Comparison of ENCODE assay signal across 10 cellular contexts in genomic region chr9:129624168-129624759, GRCh38. TPM values are rescaled to one million over a fixed set of nuclear protein-coding genes. Genes with fewer than 3 reads are reported as not detected.
A peak's percentile ranks its signal among the peaks of the same experiment; 100 is the strongest.
DNase-seq lines count a peak whose midpoint lies in the region; ATAC-seq and TF ChIP-seq lines count a peak whose summit lies in the region.
"Had no signal": no experiment of that assay in that cellular context is flagged by ENCODE, and none has a peak within 500 bp of the region (broad histone marks: within the 10 kb centered on the region; RNA-seq: fewer than 3 reads in every experiment).

No MANE protein-coding gene starts in this region.

- H3K27ac ChIP-seq in CD8-positive, alpha-beta memory T cell (ENCODE audit: low read depth, low read length) = no peak overlapping the region
- no peak overlapping the region for H3K27ac ChIP-seq in SJCRH30
- H3K27ac ChIP-seq: SJSA1 had no signal

- H3K27me3 ChIP-seq in CD8-positive, alpha-beta memory T cell (ENCODE audit: insufficient read depth, low read length, poor library complexity, severe bottlenecking) = peaks cover 24% of the 10 kb centered on the region
- peaks cover 19% of the 10 kb centered on the region for H3K27me3 ChIP-seq in SJCRH30
- H3K27me3 ChIP-seq: SJSA1 had no signal

- DNase-seq in CD8-positive, alpha-beta memory T cell = peak; percentile 53 to 77 (median 58)
- DNase-seq in HT1080 (ENCODE audit: low read depth) = peak; percentile 51
- peak; percentile 72 to 84 for DNase-seq in SJCRH30
- peak; percentile 44 for DNase-seq in activated gamma-delta T cell treated with anti-CD3 and anti-CD28 coated beads, Interleukin-2, amount 50 U/mL, for 16 hours (ENCODE audit: low read depth)
- peak; percentile 89 for DNase-seq in glutamatergic neuron
- DNase-seq in stimulated activated CD4-positive, alpha-beta T cell treated with anti-CD3 and anti-CD28 coated beads, Interleukin-12 subunit alpha, Interleukin-12 subunit beta, amount 100 ng/mL, for 4 hours = peak; percentile 72

- no peaks in the 10 kb centered on the region for H3K9me3 Mint-ChIP-seq in CD8-positive, alpha-beta memory T cell
- peaks cover 17% of the 10 kb centered on the region for H3K9me3 Mint-ChIP-seq in glutamatergic neuron (ENCODE audit: unreplicated experiment)

- no peak for ATAC-seq in GM21576 (IDR thresholded peaks at IDR 0.05; ENCODE audit: unreplicated experiment)
- ATAC-seq in HG02938 (IDR thresholded peaks at IDR 0.05; ENCODE audit: unreplicated experiment) = no peak

- no peaks in the 10 kb centered on the region for H3K9me3 ChIP-seq in CD8-positive, alpha-beta memory T cell (ENCODE audit: low read length)
- no peaks in the 10 kb centered on the region for H3K9me3 ChIP-seq in SJCRH30 (replicated peaks)
- H3K9me3 ChIP-seq: SJSA1 had no signal

- peaks cover 55% of the 10 kb centered on the region for H3K4me1 ChIP-seq in CD8-positive, alpha-beta memory T cell (ENCODE audit: insufficient read depth, low read length)
- H3K4me1 ChIP-seq in SJCRH30 = peaks cover 18% of the 10 kb centered on the region

- H3K27ac Mint-ChIP-seq in CD8-positive, alpha-beta memory T cell = peak overlapping the region; percentile 71 to 99 (median 92)
- H3K27ac Mint-ChIP-seq in glutamatergic neuron (ENCODE audit: unreplicated experiment) = peak overlapping the region; percentile 76

- H3K4me3 ChIP-seq in CD8-positive, alpha-beta memory T cell (ENCODE audit: low read length) = no peak overlapping the region
- no peak overlapping the region for H3K4me3 ChIP-seq in SJCRH30
- H3K4me3 ChIP-seq: SJSA1 had no signal

- H3K36me3 Mint-ChIP-seq in CD8-positive, alpha-beta memory T cell = peaks cover 0 to 21% (median 0%) of the 10 kb centered on the region in 3 donors
- no peaks in the 10 kb centered on the region for H3K36me3 Mint-ChIP-seq in glutamatergic neuron (ENCODE audit: unreplicated experiment)

- no peaks in the 10 kb centered on the region for H3K36me3 ChIP-seq in CD8-positive, alpha-beta memory T cell (ENCODE audit: insufficient read depth, low read length)
- H3K36me3 ChIP-seq in SJCRH30 = no peaks in the 10 kb centered on the region

- peaks cover 39 to 54% (median 51%) of the 10 kb centered on the region in 3 donors for H3K4me1 Mint-ChIP-seq in CD8-positive, alpha-beta memory T cell
- peaks cover 38% of the 10 kb centered on the region for H3K4me1 Mint-ChIP-seq in glutamatergic neuron (ENCODE audit: low read depth, unreplicated experiment)

- H3K4me3 Mint-ChIP-seq in CD8-positive, alpha-beta memory T cell = peak overlapping the region; percentile 69 to 92 (median 78)
- H3K4me3 Mint-ChIP-seq in glutamatergic neuron (ENCODE audit: unreplicated experiment) = peak overlapping the region; percentile 46

- POLR2A ChIA-PET in CD8-positive, alpha-beta memory T cell (lab: Charles Lee) = interaction anchor here (0.6 to 2.3 kb wide), 7 partner anchors 13 to 1561 kb away, joined by 3 to 14 read pairs (median 5); partner anchors contain the start of gene IER5L

- CTCF ChIA-PET in CD8-positive, alpha-beta memory T cell (lab: Charles Lee) = interaction anchor here (0.5 to 9.9 kb wide), 23 partner anchors 8 to 509 kb away, joined by 3 to 75 read pairs (median 5); partner anchors contain the start of genes ASB6 and IER5L

- peaks cover 16 to 21% of the 10 kb centered on the region in 2 donors for H3K27me3 Mint-ChIP-seq in CD8-positive, alpha-beta memory T cell
- H3K27me3 Mint-ChIP-seq in glutamatergic neuron (ENCODE audit: unreplicated experiment) = peaks cover 15% of the 10 kb centered on the region

- TF ChIP-seq CTCF in glutamatergic neuron (IDR thresholded peaks at IDR 0.05; ENCODE audit: partially characterized antibody, unreplicated experiment) = peak; percentile 88

RNA-seq across cellular contexts. Expression of gene NTMT1, which starts 1.7 kb away (rescaled TPM):
- total RNA-seq in CD8-positive, alpha-beta memory T cell = 10 to 100 TPM; 65.5 to 68.9 TPM
- 48.6 TPM for polyA plus RNA-seq in CD8-positive, alpha-beta memory T cell
- total RNA-seq in HT1080 (2014; rRNA removed; shearing (Covaris generic)) = 65.9 and 66.4 TPM in 2 replicates
- polyA plus RNA-seq in HT1080 (2015; cell fraction: cytosol; rRNA removed) = 55.8 and 77.9 TPM in 2 replicates
- polyA plus RNA-seq in HT1080 (2015; cell fraction: nucleus; rRNA removed) = 36.7 and 44.6 TPM in 2 replicates
- 47.8 and 48.5 TPM in 2 replicates for total RNA-seq in SJCRH30 (2014; rRNA removed; shearing (Covaris generic))
- total RNA-seq in glutamatergic neuron (ENCODE audit: unreplicated experiment) = 62.6 TPM

RNA-seq across cellular contexts. Expression of gene C9orf50, which starts 3.4 kb away (rescaled TPM):
- not detected for total RNA-seq in CD8-positive, alpha-beta memory T cell
- not detected for polyA plus RNA-seq in CD8-positive, alpha-beta memory T cell
- total RNA-seq in HT1080 (2014; rRNA removed; shearing (Covaris generic)) = not detected in 2 replicates
- not detected in 2 replicates for polyA plus RNA-seq in HT1080 (2015; cell fraction: cytosol; rRNA removed)
- 0.19 TPM in 1 of 2 replicates, not detected in the other for polyA plus RNA-seq in HT1080 (2015; cell fraction: nucleus; rRNA removed)
- not detected in 2 replicates for total RNA-seq in SJCRH30 (2014; rRNA removed; shearing (Covaris generic))
- total RNA-seq in glutamatergic neuron (ENCODE audit: unreplicated experiment) = 0.56 TPM
- total RNA-seq: SJSA1, subcutaneous adipose tissue had no signal

RNA-seq across cellular contexts. Expression of gene ASB6, which starts 17.7 kb away (rescaled TPM):
- total RNA-seq in CD8-positive, alpha-beta memory T cell = 10 to 100 TPM; 28.0 to 28.3 TPM
- polyA plus RNA-seq in CD8-positive, alpha-beta memory T cell = 31.0 TPM
- 28.7 and 31.6 TPM in 2 replicates for total RNA-seq in HT1080 (2014; rRNA removed; shearing (Covaris generic))
- polyA plus RNA-seq in HT1080 (2015; cell fraction: cytosol; rRNA removed) = 26.7 and 31.9 TPM in 2 replicates
- polyA plus RNA-seq in HT1080 (2015; cell fraction: nucleus; rRNA removed) = 27.3 and 39.5 TPM in 2 replicates
- total RNA-seq in SJCRH30 (2014; rRNA removed; shearing (Covaris generic)) = 23.0 and 23.4 TPM in 2 replicates
- total RNA-seq in glutamatergic neuron (ENCODE audit: unreplicated experiment) = 25.4 TPM

RNA-seq across cellular contexts. Expression of gene PRRX2, which starts 41.2 kb away (rescaled TPM):
- total RNA-seq in CD8-positive, alpha-beta memory T cell = under 1 TPM; 0.35 to 0.66 TPM
- polyA plus RNA-seq in CD8-positive, alpha-beta memory T cell = not detected
- total RNA-seq in HT1080 (2014; rRNA removed; shearing (Covaris generic)) = not detected in 2 replicates
- polyA plus RNA-seq in HT1080 (2015; cell fraction: cytosol; rRNA removed) = not detected in 2 replicates
- polyA plus RNA-seq in HT1080 (2015; cell fraction: nucleus; rRNA removed) = not detected in 2 replicates
- total RNA-seq in SJCRH30 (2014; rRNA removed; shearing (Covaris generic)) = 0.18 and 0.20 TPM in 2 replicates
- total RNA-seq in glutamatergic neuron (ENCODE audit: unreplicated experiment) = 2.3 TPM
